8 cellular contexts compared by ENCODE assay signal in the genomic region with DNA sequence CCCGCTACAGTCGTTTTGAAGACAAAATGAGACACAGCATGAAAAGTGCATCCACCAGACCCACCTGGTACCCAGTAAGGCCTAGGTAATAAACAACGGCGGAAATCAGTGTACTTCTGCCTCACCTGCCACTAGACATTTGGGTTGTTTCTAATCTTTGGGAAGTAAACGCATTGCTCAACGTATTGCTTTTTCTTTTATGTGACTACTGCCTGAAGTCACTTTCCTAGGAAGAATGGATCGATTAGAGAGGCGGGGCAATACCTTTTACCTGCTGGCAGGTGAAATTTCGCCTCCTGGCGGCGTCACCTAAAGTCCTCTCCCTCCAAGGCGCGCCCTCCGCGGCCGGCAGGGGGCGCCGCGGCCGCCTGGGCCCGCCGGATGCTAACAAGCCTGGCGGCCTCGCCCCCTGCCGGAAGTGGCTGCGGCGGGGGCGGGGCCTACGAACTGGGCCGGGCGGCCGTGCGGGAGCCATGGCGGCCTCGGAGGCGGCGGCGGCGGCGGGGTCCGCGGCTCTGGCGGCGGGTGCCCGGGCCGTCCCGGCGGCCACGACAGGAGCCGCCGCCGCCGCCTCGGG. TPM values are rescaled to one million over a fixed set of nuclear protein-coding genes. Genes with fewer than 3 reads are reported as not detected.
DNase-seq lines count a peak whose midpoint lies in the region; ATAC-seq and TF ChIP-seq lines count a peak whose summit lies in the region.

Gene ATMIN, plus strand, starts transcription at position 445 of the 577 bp plus-strand sequence. Its CDS starts 29 bp downstream, at position 474.

- TF ChIP-seq POLR2A in HCT116 (IDR thresholded peaks at IDR 0.05; ENCODE audit: borderline replicate concordance, extremely low read depth, insufficient read depth, insufficient read length) (peak; percentile 54), testis (IDR thresholded peaks at IDR 0.05) (no peak)

- H3K9me3 ChIP-seq in HCT116 (ENCODE audit: control insufficient read depth in 1 of 2, insufficient read depth in 1 of 2, low read depth in 1 of 2, low read length in 2 of 2) = no peaks in the 10 kb centered on the region
- H3K9me3 ChIP-seq in osteoblast (ENCODE audit: low read depth, low read length) = no peaks in the 10 kb centered on the region
- no peaks in the 10 kb centered on the region for H3K9me3 ChIP-seq in testis

- ATAC-seq in HCT116 = peak; percentile 95
- ATAC-seq in activated naive CD4-positive, alpha-beta T cell treated with anti-CD3 and anti-CD28 coated beads, Interleukin-2, amount 50 U/mL, for 72 hours = peak; percentile 95 to 97

- WGBS in testis, 2 donors = 7 to 20% methylated on average over 6 to 31 of the region's 54 CpGs

- RAD21 ChIA-PET in HCT116 (lab: Charles Lee; ENCODE audit: low non-redundant PET in 1 of 2, low total read pairs in 2 of 2, uncharacterized antibody in 2 of 2, unreplicated experiment in 2 of 2) = interaction anchor here in 1 of 2 experiments (0.6 to 1.8 kb wide), 2 partner anchors 109 to 707 kb away, joined by 3 read pairs; no protein-coding TSS in a partner anchor

- peak within 1 kb of the TSS; percentile 93 for H3K4me3 Mint-ChIP-seq in glutamatergic neuron (ENCODE audit: unreplicated experiment)

- DNase-seq in GF-D8 (lab: John Stamatoyannopoulos, UW) (peak; percentile 47), HCT116 (ENCODE audit: low read depth, low spot score) (peak; percentile 92), MV-4-11 (lab: John Stamatoyannopoulos, UW) (peak; percentile 68), SKM-1 (lab: John Stamatoyannopoulos, UW; ENCODE audit: unreplicated experiment) (peak; percentile 59), glutamatergic neuron (peak; percentile 92), osteoblast (ENCODE audit: insufficient read length, low spot score, missing footprints) (peak; percentile 100), testis (peak; percentile 90)
- DNase-seq in activated naive CD4-positive, alpha-beta T cell treated with anti-CD3 and anti-CD28 coated beads, Interleukin-2, amount 50 U/mL, for 72 hours (ENCODE audit: low spot score in 2 of 2) = peak; percentile 88 to 92

- CTCF ChIA-PET in HCT116 (lab: Charles Lee) = interaction anchor here (0.6 to 2.9 kb wide), 31 partner anchors 9 to 703 kb away, joined by 3 to 29 read pairs (median 4); partner anchors contain the start of genes C16orf46, CENPN and CMC2

- H3K4me3 ChIP-seq in HCT116 (replicated peaks in 1 of 2; ENCODE audit: low read depth in 1 of 2, low read length in 2 of 2) (peak within 1 kb of the TSS; percentile 66 to 73), osteoblast (ENCODE audit: insufficient read depth, low read length) (peak within 1 kb of the TSS; percentile 84), testis (peak within 1 kb of the TSS; percentile 70 to 89)

- TF ChIP-seq CTCF in HCT116 (IDR thresholded peaks at IDR 0.05 in 2 of 3, conservative IDR thresholded peaks at IDR 0.05 in 1 of 3; ENCODE audit: borderline replicate concordance in 1 of 3, insufficient read depth in 1 of 3, low read depth in 2 of 3, low read length in 2 of 3) (peak; percentile 99 to 100 (median 100)), glutamatergic neuron (IDR thresholded peaks at IDR 0.05; ENCODE audit: partially characterized antibody, unreplicated experiment) (peak; percentile 95), osteoblast (IDR thresholded peaks at IDR 0.05; ENCODE audit: extremely low read depth, low read depth, low read length) (peak; percentile 83), testis (IDR thresholded peaks at IDR 0.05) (peak; percentile 93 to 99 (median 95))

- intact Hi-C loops in HCT116 (cut with micrococcal nuclease) (loop anchor here (1.0 to 10.0 kb wide), 6 partner anchors 28 to 699 kb away; partner anchors contain the start of genes C16orf46 and CENPN), testis (cut with DNase I; ENCODE audit: low total_unique reads) (no loop called here)

- H3K27me3 Mint-ChIP-seq in glutamatergic neuron (ENCODE audit: unreplicated experiment) = peaks cover 2% of the 10 kb centered on the region

- H3K4me1 ChIP-seq in HCT116 (ENCODE audit: control insufficient read depth in 1 of 2, insufficient read depth in 2 of 2, low read length in 2 of 2) (peaks cover 10 to 14% of the 10 kb centered on the region in 2 experiments; a peak in 3 of 4 replicates), osteoblast (ENCODE audit: insufficient read depth, low read length) (peaks cover 9% of the 10 kb centered on the region), testis (peaks cover 13% of the 10 kb centered on the region)

- H3K36me3 ChIP-seq in HCT116 (ENCODE audit: control insufficient read depth in 1 of 2, insufficient read depth in 2 of 2, low read length in 2 of 2) (peaks cover 3 to 6% of the 10 kb centered on the region in 2 experiments; a peak in 2 of 4 replicates), osteoblast (ENCODE audit: insufficient read depth, low read length) (peaks cover 7% of the 10 kb centered on the region), testis (ENCODE audit: low read depth, missing control alignments) (no peaks in the 10 kb centered on the region)

- TF ChIP-seq RAD21 in HCT116 (IDR thresholded peaks at IDR 0.05; ENCODE audit: low read depth) = peak; percentile 91

- H3K4me2 ChIP-seq in HCT116 (ENCODE audit: low read length) (peak within 1 kb of the TSS; percentile 86), osteoblast (ENCODE audit: insufficient read depth, low read length) (peak within 1 kb of the TSS; percentile 96)

- H3K27me3 ChIP-seq in HCT116 (ENCODE audit: insufficient read depth, low read length) (no peaks in the 10 kb centered on the region), osteoblast (ENCODE audit: insufficient read depth, low read length) (no peaks in the 10 kb centered on the region), testis (no peaks in the 10 kb centered on the region)

- H3K27ac ChIP-seq in HCT116 (ENCODE audit: low read depth, low read length) (peak within 1 kb of the TSS; percentile 79), osteoblast (ENCODE audit: low read depth, low read length) (peak within 1 kb of the TSS; percentile 64), testis (peak within 1 kb of the TSS in 1 of 2 donors; percentile 76)

- H4K20me1 ChIP-seq in HCT116 (ENCODE audit: insufficient read depth) = no peaks in the 10 kb centered on the region
- H4K20me1 ChIP-seq in osteoblast (ENCODE audit: insufficient read depth, low read length) = peaks cover 20% of the 10 kb centered on the region

- no peaks in the 10 kb centered on the region for H3K9me3 Mint-ChIP-seq in activated naive CD4-positive, alpha-beta T cell treated with anti-CD3 and anti-CD28 coated beads, Interleukin-2, amount 50 U/mL, for 72 hours
- peaks cover 12% of the 10 kb centered on the region for H3K9me3 Mint-ChIP-seq in glutamatergic neuron (ENCODE audit: unreplicated experiment)

- POLR2A ChIA-PET in HCT116 (lab: Charles Lee) = no interaction called here

- H2AFZ ChIP-seq in HCT116 (ENCODE audit: low read depth, low read length, poor library complexity, severe bottlenecking) (no peak within 1 kb of the TSS), osteoblast (ENCODE audit: low read length) (peak within 1 kb of the TSS; percentile 88)

- H3K79me2 ChIP-seq in HCT116 (ENCODE audit: insufficient read depth, low read length) (peaks cover 42% of the 10 kb centered on the region), osteoblast (ENCODE audit: insufficient read depth, low read length) (peaks cover 41% of the 10 kb centered on the region)

- peak within 1 kb of the TSS; percentile 63 for H3K9ac ChIP-seq in HCT116 (ENCODE audit: low read length)

- H3K9me2 ChIP-seq in HCT116 (ENCODE audit: insufficient read depth) = no peaks in the 10 kb centered on the region

- H3K4me1 Mint-ChIP-seq in glutamatergic neuron (ENCODE audit: low read depth, unreplicated experiment) = peaks cover 17% of the 10 kb centered on the region

- peaks cover 11 to 25% of the 10 kb centered on the region in 2 donors for H3K36me3 Mint-ChIP-seq in activated naive CD4-positive, alpha-beta T cell treated with anti-CD3 and anti-CD28 coated beads, Interleukin-2, amount 50 U/mL, for 72 hours
- H3K36me3 Mint-ChIP-seq in glutamatergic neuron (ENCODE audit: unreplicated experiment) = no peaks in the 10 kb centered on the region

- BruUV-seq in HCT116 (replicated peaks; lab: Mats Ljungman, UMichigan) = no TSS peak

- peak within 1 kb of the TSS; percentile 49 to 65 for H3K27ac Mint-ChIP-seq in activated naive CD4-positive, alpha-beta T cell treated with anti-CD3 and anti-CD28 coated beads, Interleukin-2, amount 50 U/mL, for 72 hours
- peak within 1 kb of the TSS; percentile 89 for H3K27ac Mint-ChIP-seq in glutamatergic neuron (ENCODE audit: unreplicated experiment)

TF ChIP-seq in HCT116, 20 proteins besides CTCF, POLR2A, EP300 and RAD21 (continues in another document):
- TF ChIP-seq TCF7L2 (IDR thresholded peaks at IDR 0.05; ENCODE audit: borderline replicate concordance, extremely low read depth, insufficient read depth, insufficient read length) (no peak), SRF (IDR thresholded peaks at IDR 0.05; ENCODE audit: low read depth) (peak; percentile 58), YY1 (IDR thresholded peaks at IDR 0.05; ENCODE audit: extremely low read depth, insufficient replicate concordance, low read depth, low read length) (peak; percentile 91), CBX3 (IDR thresholded peaks at IDR 0.05; ENCODE audit: low read depth) (peak; percentile 69), ZNF274 (IDR thresholded peaks at IDR 0.05; ENCODE audit: low read depth, low read length) (no peak), ELF1 (IDR thresholded peaks at IDR 0.05; ENCODE audit: borderline replicate concordance, low read depth) (no peak; the same call in 1 of the 2 replicates), POLR2AphosphoS5 (IDR thresholded peaks at IDR 0.05; ENCODE audit: low read depth, low read length) (peak; percentile 77), FOSL1 (IDR thresholded peaks at IDR 0.05; ENCODE audit: low read depth) (no peak), ZFX (IDR thresholded peaks at IDR 0.05) (no peak), EGR1 (IDR thresholded peaks at IDR 0.05; ENCODE audit: low read depth) (no peak), SP1 (IDR thresholded peaks at IDR 0.05; ENCODE audit: low read depth) (no peak; the same call in none of the 2 replicates), CEBPB (IDR thresholded peaks at IDR 0.05; ENCODE audit: low read depth) (0 out of 2 replicates have a peak, but pooled peaks have one; percentile 38), EZH2phosphoT487 (IDR thresholded peaks at IDR 0.05; ENCODE audit: borderline replicate concordance) (no peak), SIN3A (IDR thresholded peaks at IDR 0.05; ENCODE audit: low read depth) (0 out of 2 replicates have a peak, but pooled peaks have one; percentile 21)

RNA-seq across cellular contexts. Expression of gene ATMIN, which starts in this region (rescaled TPM):
- total RNA-seq in HCT116 (2021; ENCODE audit: unreplicated experiment) (46.7 TPM), glutamatergic neuron (ENCODE audit: unreplicated experiment) (61.5 TPM), osteoblast (61.2 and 64.5 TPM in 2 replicates), testis (10 to 100 TPM; 53.6 to 65.2 TPM)
- polyA plus RNA-seq in HCT116 (2012) = 18.0 and 23.2 TPM in 2 replicates
- total RNA-seq in activated naive CD4-positive, alpha-beta T cell treated with anti-CD3 and anti-CD28 coated beads, Interleukin-2, amount 50 U/mL, for 72 hours = 10 to 100 TPM; 12.4 to 16.5 TPM
- polyA plus RNA-seq in testis (ENCODE audit: insufficient read depth, low read depth, low replicate concordance) = 97.3 TPM

Comparison
In these comparisons a context has a peak if more than half of its experiments do, and no peak if none do; other contexts are left out.
1. DNase-seq: peak in every context shown above with its lines; median percentile 100 in osteoblast; 92 in HCT116; 92 in glutamatergic neuron; 90 in activated naive CD4-positive, alpha-beta T cell treated with anti-CD3 and anti-CD28 coated beads, Interleukin-2, amount 50 U/mL, for 72 hours; 90 in testis; 68 in MV-4-11; 59 in SKM-1; 47 in GF-D8.